In genomic region chr9:78304357-78304756, GRCh38 we compare ENCODE assay signal across 22 cellular contexts.
"Had no signal": no experiment of that assay in that cellular context is flagged by ENCODE, and none has a peak within 500 bp of the region (broad histone marks: within the 10 kb centered on the region; RNA-seq: fewer than 3 reads in every experiment).

No MANE protein-coding gene starts in this region.

- FAIRE-seq: endothelial cell of umbilical vein, frontal cortex had no signal

- H3K4me3 ChIP-seq: colonic mucosa, heart left ventricle, mucosa of descending colon, suprapubic skin, thyroid gland, uterus had no signal

- ATAC-seq: heart left ventricle; left colon; mucosa of descending colon; naive thymus-derived CD8-positive, alpha-beta T cell; right cardiac atrium; stimulated activated effector memory CD8-positive, alpha-beta T cell treated with anti-CD3 and anti-CD28 coated beads, Interleukin-12 subunit alpha, Interleukin-12 subunit beta, amount 100 ng/mL, for 72 hours; stimulated activated naive CD8-positive, alpha-beta T cell treated with anti-CD3 and anti-CD28 coated beads, Interleukin-15, Interleukin-2, amounts not matched to agents 100 U/mL and 50 U/mL, for 24 hours had no signal

- H3K27me3 Mint-ChIP-seq: naive thymus-derived CD8-positive, alpha-beta T cell; type B pancreatic cell had no signal

- H3K27ac ChIP-seq: colonic mucosa, heart left ventricle, neutrophil, suprapubic skin, thyroid gland, uterus had no signal

- DNase-seq: colonic mucosa; effector CD4-positive, alpha-beta T cell; endodermal cell; heart left ventricle; hippocampal formation; left colon; mammary epithelial cell; mucosa of descending colon; naive thymus-derived CD8-positive, alpha-beta T cell; posterior cingulate gyrus; right cardiac atrium; stimulated activated CD4-positive, alpha-beta T cell treated with anti-CD3 and anti-CD28 coated beads, Interleukin-4, amount 100 ng/mL, for 1 hour; stimulated activated CD8-positive, alpha-beta memory T cell treated with anti-CD3 and anti-CD28 coated beads, Interleukin-4, amount 100 ng/mL, for 48 hours; stimulated activated naive CD8-positive, alpha-beta T cell treated with anti-CD3 and anti-CD28 coated beads, Interleukin-15, Interleukin-2, amounts not matched to agents 100 U/mL and 50 U/mL, for 24 hours; thyroid gland; uterus had no signal

- H3K4me3 Mint-ChIP-seq: endodermal cell; naive thymus-derived CD8-positive, alpha-beta T cell; stimulated activated effector memory CD8-positive, alpha-beta T cell treated with anti-CD3 and anti-CD28 coated beads, Interleukin-12 subunit alpha, Interleukin-12 subunit beta, amount 100 ng/mL, for 72 hours; type B pancreatic cell had no signal

- H3K27me3 ChIP-seq: colonic mucosa, neutrophil, thyroid gland had no signal

- H3K4me1 ChIP-seq: colonic mucosa, heart left ventricle, suprapubic skin, thyroid gland, uterus had no signal

- H3K27ac Mint-ChIP-seq: endodermal cell; stimulated activated effector memory CD8-positive, alpha-beta T cell treated with anti-CD3 and anti-CD28 coated beads, Interleukin-12 subunit alpha, Interleukin-12 subunit beta, amount 100 ng/mL, for 72 hours; type B pancreatic cell had no signal

- H3K9me3 Mint-ChIP-seq: endodermal cell; naive thymus-derived CD8-positive, alpha-beta T cell; stimulated activated effector memory CD8-positive, alpha-beta T cell treated with anti-CD3 and anti-CD28 coated beads, Interleukin-12 subunit alpha, Interleukin-12 subunit beta, amount 100 ng/mL, for 72 hours; type B pancreatic cell had no signal

- H3K9me3 ChIP-seq: colonic mucosa, heart left ventricle, mucosa of descending colon, neutrophil, suprapubic skin, thyroid gland, uterus had no signal

- H3K36me3 ChIP-seq: colonic mucosa, heart left ventricle, thyroid gland, uterus had no signal
